In the genomic region with DNA sequence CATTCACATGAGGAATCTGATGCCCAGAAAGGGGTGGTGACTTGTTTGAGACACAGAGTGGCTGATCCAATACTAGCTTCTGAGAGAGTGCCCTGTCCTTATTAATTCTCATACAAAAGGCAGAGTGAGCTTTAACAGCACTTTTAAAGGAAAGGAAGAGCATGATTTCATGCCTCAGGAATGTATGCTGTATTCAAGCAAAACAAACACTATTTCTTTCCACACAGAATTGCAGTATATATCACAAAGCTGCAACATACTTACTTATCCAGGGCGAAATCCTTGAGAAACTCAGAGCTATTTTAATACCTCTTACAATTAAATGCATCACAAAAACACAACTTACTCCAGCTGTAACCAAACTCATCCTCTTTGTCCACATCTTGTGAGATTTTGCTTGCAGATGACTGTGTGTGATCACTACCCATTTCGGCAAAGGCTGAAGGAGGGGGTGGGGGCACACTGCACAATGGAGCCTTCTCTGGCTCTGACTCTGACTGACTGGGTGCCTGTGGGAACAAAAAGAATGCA, we compare ENCODE assay signal across 9 cellular contexts.
DNase-seq lines count a peak whose midpoint lies in the region; ATAC-seq and TF ChIP-seq lines count a peak whose summit lies in the region.
"Had no signal": no experiment of that assay in that cellular context is flagged by ENCODE, and none has a peak within 500 bp of the region (broad histone marks: within the 10 kb centered on the region; RNA-seq: fewer than 3 reads in every experiment).

No MANE protein-coding gene starts in this region.

- CTCF ChIA-PET in GM10248 (lab: Yijun Ruan, JAX): interaction anchor here (0.9 to 1.1 kb wide), 2 partner anchors 15 to 55 kb away, joined by 3 read pairs; no protein-coding TSS in a partner anchor
- CTCF ChIA-PET in naive thymus-derived CD4-positive, alpha-beta T cell (lab: Charles Lee): no interaction called here

- no peak for TF ChIP-seq CTCF in astrocyte of the spinal cord (IDR thresholded peaks at IDR 0.05; ENCODE audit: low read depth, low read length)
- no peak for TF ChIP-seq CTCF in testis (IDR thresholded peaks at IDR 0.05)
- no peak for TF ChIP-seq CTCF in GM10248 (IDR thresholded peaks at IDR 0.05; ENCODE audit: control extremely low read depth, extremely low read depth, low read depth, missing control alignments)

- H3K4me3 ChIP-seq in astrocyte of the spinal cord (ENCODE audit: low read depth, low read length) (peak overlapping the region; percentile 22), testis (no peak overlapping the region)
- H3K4me3 ChIP-seq in naive thymus-derived CD4-positive, alpha-beta T cell (ENCODE audit: low read length): no peak overlapping the region

- no peak for ATAC-seq in naive thymus-derived CD4-positive, alpha-beta T cell

- no peak for TF ChIP-seq POLR2A in testis (IDR thresholded peaks at IDR 0.05)

- H3K4me3 Mint-ChIP-seq in naive thymus-derived CD4-positive, alpha-beta T cell: no peak overlapping the region
- H3K4me3 Mint-ChIP-seq: activated naive CD8-positive, alpha-beta T cell treated with anti-CD3 and anti-CD28 coated beads, Interleukin-2, amount 10 ng/mL, durations not matched to agents 7 days and 5 days had no signal

- in situ Hi-C loops in astrocyte of the spinal cord (cut with HindIII; ENCODE audit: low sequenced_read_pairs): no loop called here

- H3K4me1 ChIP-seq in testis: peaks cover 15% of the 10 kb centered on the region
- H3K4me1 ChIP-seq in naive thymus-derived CD4-positive, alpha-beta T cell (ENCODE audit: control insufficient read depth in 2 of 2, insufficient read depth in 2 of 2, low read length in 2 of 2): no peaks in the 10 kb centered on the region

- DNase-seq in HT-29 (ENCODE audit: low spot score) (peak; percentile 11), astrocyte of the spinal cord (ENCODE audit: low read depth, low spot score) (peak; percentile 91), iris pigment epithelial cell (ENCODE audit: low read depth) (peak; percentile 91), testis (no peak), GM10248 (ENCODE audit: extremely low spot score) (no peak), SHP77 treated with DMSO at 0.1 percent for 48 hours (lab: John Stamatoyannopoulos, UW) (no peak)
- no peak for DNase-seq in stimulated activated CD8-positive, alpha-beta memory T cell treated with anti-CD3 and anti-CD28 coated beads, Interleukin-4, amount 100 ng/mL, for 48 hours
- DNase-seq in naive thymus-derived CD4-positive, alpha-beta T cell: no peak
- DNase-seq: activated naive CD8-positive, alpha-beta T cell treated with anti-CD3 and anti-CD28 coated beads, Interleukin-2, amount 10 ng/mL, durations not matched to agents 7 days and 5 days had no signal

- H3K27ac Mint-ChIP-seq in naive thymus-derived CD4-positive, alpha-beta T cell: no peak overlapping the region
- H3K27ac Mint-ChIP-seq: activated naive CD8-positive, alpha-beta T cell treated with anti-CD3 and anti-CD28 coated beads, Interleukin-2, amount 10 ng/mL, durations not matched to agents 7 days and 5 days had no signal

- 61 to 73% methylated on average over 2 of the region's 2 CpGs for WGBS in testis, 2 donors

- no peaks in the 10 kb centered on the region for H3K27me3 ChIP-seq in testis
- H3K27me3 ChIP-seq in naive thymus-derived CD4-positive, alpha-beta T cell (ENCODE audit: control insufficient read depth in 2 of 2, insufficient read depth in 2 of 2, low read length in 2 of 2): no peaks in the 10 kb centered on the region

- no peaks in the 10 kb centered on the region for H3K36me3 ChIP-seq in testis (ENCODE audit: low read depth, missing control alignments)
- no peaks in the 10 kb centered on the region for H3K36me3 ChIP-seq in naive thymus-derived CD4-positive, alpha-beta T cell (ENCODE audit: control insufficient read depth in 2 of 3, insufficient read depth in 3 of 3, low read length in 3 of 3)

- POLR2A ChIA-PET in GM10248 (lab: Yijun Ruan, JAX): no interaction called here
- POLR2A ChIA-PET in naive thymus-derived CD4-positive, alpha-beta T cell (lab: Charles Lee): no interaction called here

- intact Hi-C loops in testis (cut with DNase I; ENCODE audit: low total_unique reads): no loop called here
- intact Hi-C loops in naive thymus-derived CD4-positive, alpha-beta T cell (cut with micrococcal nuclease): no loop called here

- H3K27ac ChIP-seq in testis: peak overlapping the region; percentile 8 to 71
- H3K27ac ChIP-seq in naive thymus-derived CD4-positive, alpha-beta T cell (ENCODE audit: low read depth, low read length): no peak overlapping the region

- H3K36me3 Mint-ChIP-seq in naive thymus-derived CD4-positive, alpha-beta T cell: peaks cover 0 to 5% (median 0%) of the 10 kb centered on the region in 5 donors
- H3K36me3 Mint-ChIP-seq: activated naive CD8-positive, alpha-beta T cell treated with anti-CD3 and anti-CD28 coated beads, Interleukin-2, amount 10 ng/mL, durations not matched to agents 7 days and 5 days had no signal

- no peaks in the 10 kb centered on the region for H3K9me3 ChIP-seq in testis
- H3K9me3 ChIP-seq in naive thymus-derived CD4-positive, alpha-beta T cell (ENCODE audit: control insufficient read depth in 2 of 3, low read length in 3 of 3): peaks cover 0 to 3% (median 0%) of the 10 kb centered on the region in 3 experiments

- H3K4me1 Mint-ChIP-seq in naive thymus-derived CD4-positive, alpha-beta T cell: no peaks in the 10 kb centered on the region
- H3K4me1 Mint-ChIP-seq: activated naive CD8-positive, alpha-beta T cell treated with anti-CD3 and anti-CD28 coated beads, Interleukin-2, amount 10 ng/mL, durations not matched to agents 7 days and 5 days had no signal

- H3K9me3 Mint-ChIP-seq in naive thymus-derived CD4-positive, alpha-beta T cell: peaks cover 0 to 15% (median 2%) of the 10 kb centered on the region in 11 donors

- no peaks in the 10 kb centered on the region for H3K27me3 Mint-ChIP-seq in naive thymus-derived CD4-positive, alpha-beta T cell
- H3K27me3 Mint-ChIP-seq: activated naive CD8-positive, alpha-beta T cell treated with anti-CD3 and anti-CD28 coated beads, Interleukin-2, amount 10 ng/mL, durations not matched to agents 7 days and 5 days had no signal

Comparison
In these comparisons a context has a peak if more than half of its experiments do, and no peak if none do; other contexts are left out.
1. DNase-seq: peak in HT-29 (single experiment), astrocyte of the spinal cord (single experiment) and iris pigment epithelial cell (single experiment); none in testis (single experiment), stimulated activated CD8-positive, alpha-beta memory T cell treated with anti-CD3 and anti-CD28 coated beads, Interleukin-4, amount 100 ng/mL, for 48 hours (single experiment), GM10248 (single experiment), SHP77 treated with DMSO at 0.1 percent for 48 hours (single experiment) and naive thymus-derived CD4-positive, alpha-beta T cell (0 of 9).